Comparison of ENCODE assay signal across 12 cellular contexts in the genomic region with DNA sequence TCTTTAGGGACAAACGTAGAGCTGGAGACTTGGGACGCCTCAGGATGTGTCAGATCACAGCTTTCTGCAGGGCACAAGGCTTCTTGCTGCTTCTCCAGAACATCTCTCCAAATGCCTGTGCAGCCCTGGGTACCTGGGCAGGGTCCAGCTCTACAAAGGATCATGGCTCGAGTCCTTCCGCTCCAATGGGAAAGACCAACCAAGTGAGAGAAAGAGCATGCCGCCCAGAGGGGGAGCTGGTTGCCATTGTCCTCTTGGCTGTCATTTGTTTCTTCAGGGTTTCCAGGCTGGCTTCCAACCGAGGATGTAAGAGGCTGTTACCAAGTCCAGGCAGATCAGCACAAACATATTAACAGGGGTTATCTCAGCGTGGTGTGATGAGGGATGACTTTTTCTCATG. TPM values are rescaled to one million over a fixed set of nuclear protein-coding genes. Genes with fewer than 3 reads are reported as not detected.
"Had no signal": no experiment of that assay in that cellular context is flagged by ENCODE, and none has a peak within 500 bp of the region (broad histone marks: within the 10 kb centered on the region; RNA-seq: fewer than 3 reads in every experiment).

No MANE protein-coding gene starts in this region.

- H3K9ac ChIP-seq: parathyroid adenoma had no signal

- H3K27ac Mint-ChIP-seq: memory B cell; T-helper 1 cell treated with Interleukin-12 subunit alpha and Interleukin-12 subunit beta and Interleukin-4 antibody, amounts not matched to agents 30 μg/mL and 1 μg/mL, for 36 hours had no signal

- H3K4me1 ChIP-seq: esophagus muscularis mucosa, transverse colon had no signal

- H3K79me2 ChIP-seq: parathyroid adenoma had no signal

- H3K36me3 ChIP-seq: esophagus muscularis mucosa, transverse colon had no signal

- H3K27ac ChIP-seq: dorsolateral prefrontal cortex, esophagus muscularis mucosa, parathyroid adenoma, transverse colon had no signal

- H3K4me1 Mint-ChIP-seq: memory B cell had no signal

- H3K4me3 ChIP-seq: dorsolateral prefrontal cortex, esophagus muscularis mucosa, transverse colon had no signal

- DNase-seq: activated CD4-positive, alpha-beta T cell treated with anti-CD3 and anti-CD28 coated beads, Interleukin-2, amount 50 U/mL, for 1 hour; activated naive CD4-positive, alpha-beta T cell treated with anti-CD3 and anti-CD28 coated beads, Interleukin-2, amount 50 U/mL, for 16 hours; glutamatergic neuron; left colon; small intestine; transverse colon had no signal

- H3K4me3 Mint-ChIP-seq: memory B cell; T-helper 1 cell treated with Interleukin-12 subunit alpha and Interleukin-12 subunit beta and Interleukin-4 antibody, amounts not matched to agents 30 μg/mL and 1 μg/mL, for 36 hours had no signal

- H3K36me3 Mint-ChIP-seq: memory B cell had no signal

- ATAC-seq: left colon had no signal

RNA-seq across cellular contexts. Expression of gene LEP, which starts 5.6 kb away (rescaled TPM):
- total RNA-seq: esophagus muscularis mucosa, fibroblast of villous mesenchyme had no signal
